ENCODE assay signal across 14 cellular contexts in genomic region chr1:203317429-203318228, GRCh38. TPM values are rescaled to one million over a fixed set of nuclear protein-coding genes. Genes with fewer than 3 reads are reported as not detected.
DNase-seq lines count a peak whose midpoint lies in the region; ATAC-seq and TF ChIP-seq lines count a peak whose summit lies in the region.
"Had no signal": no experiment of that assay in that cellular context is flagged by ENCODE, and none has a peak within 500 bp of the region (broad histone marks: within the 10 kb centered on the region; RNA-seq: fewer than 3 reads in every experiment).

No MANE protein-coding gene starts in this region.

- no peak overlapping the region for H3K4me3 ChIP-seq in OCI-LY7 (ENCODE audit: low read depth, low read length, poor library complexity, severe bottlenecking)
- H3K4me3 ChIP-seq in tibial artery: no peak overlapping the region
- H3K4me3 ChIP-seq: cardiac muscle cell, psoas muscle had no signal

- H3K4me1 Mint-ChIP-seq in memory B cell: peaks cover 58% of the 10 kb centered on the region

- peak; percentile 2 for DNase-seq in NCI-H748 (lab: John Stamatoyannopoulos, UW; ENCODE audit: unreplicated experiment)
- DNase-seq in NCI-H748 treated with DMSO at 0.1 percent for 48 hours (lab: John Stamatoyannopoulos, UW): no peak
- no peak for DNase-seq in OCI-LY7 (ENCODE audit: low spot score)
- no peak for DNase-seq in memory B cell (ENCODE audit: low spot score in 2 of 2)
- DNase-seq in tibial artery: no peak
- no peak for DNase-seq in activated CD4-positive, alpha-beta T cell treated with anti-CD3 and anti-CD28 coated beads, Interleukin-2, amount 50 U/mL, for 4 hours
- DNase-seq in NCI-H82 (lab: John Stamatoyannopoulos, UW): no peak
- DNase-seq: activated naive CD4-positive, alpha-beta T cell treated with anti-CD3 and anti-CD28 coated beads for 36 hours; foreskin fibroblast; NCI-H2029; psoas muscle; SHP77 treated with DMSO at 0.1 percent for 48 hours had no signal

- H3K27ac ChIP-seq in OCI-LY7 (ENCODE audit: low read depth, low read length, poor library complexity, severe bottlenecking) (peak overlapping the region; percentile 22), tibial artery (peak overlapping the region; percentile 46 to 68)
- H3K27ac ChIP-seq: psoas muscle had no signal

- no TSS peak for BruUV-seq in OCI-LY7 (replicated peaks; lab: Mats Ljungman, UMichigan)

- peaks cover 42% of the 10 kb centered on the region; the same call in 1 of the 2 replicates for H3K79me2 ChIP-seq in OCI-LY7 (ENCODE audit: insufficient read depth, low read depth, low read length)

- H4K20me1 ChIP-seq in OCI-LY7 (ENCODE audit: insufficient read depth, low read length): no peaks in the 10 kb centered on the region

- TF ChIP-seq CTCF in OCI-LY7 (conservative IDR thresholded peaks at IDR 0.05; ENCODE audit: low read length): no peak
- no peak for TF ChIP-seq CTCF in tibial artery (IDR thresholded peaks at IDR 0.05)

- H3K27ac Mint-ChIP-seq in memory B cell: peak overlapping the region; percentile 36

- H3K36me3 ChIP-seq in OCI-LY7 (ENCODE audit: insufficient read depth, low read length) (peaks cover 18% of the 10 kb centered on the region), tibial artery (no peaks in the 10 kb centered on the region)
- H3K36me3 ChIP-seq: cardiac muscle cell had no signal

- H3K4me1 ChIP-seq in OCI-LY7 (ENCODE audit: insufficient read depth, low read length, poor library complexity, severe bottlenecking): peaks cover 75% of the 10 kb centered on the region
- H3K4me1 ChIP-seq in tibial artery: peaks cover 0 to 47% (median 26%) of the 10 kb centered on the region in 4 donors
- H3K4me1 ChIP-seq: psoas muscle had no signal

- no peaks in the 10 kb centered on the region for H3K9me2 ChIP-seq in OCI-LY7 (ENCODE audit: insufficient read depth, low read length)

- no peak overlapping the region for H2AFZ ChIP-seq in OCI-LY7 (ENCODE audit: low read length)

- no peaks in the 10 kb centered on the region for H3K27me3 Mint-ChIP-seq in memory B cell

- H3K4me3 Mint-ChIP-seq in memory B cell: no peak overlapping the region
- H3K4me3 Mint-ChIP-seq: activated naive CD4-positive, alpha-beta T cell treated with anti-CD3 and anti-CD28 coated beads for 36 hours had no signal

- H3K27me3 ChIP-seq in tibial artery: no peaks in the 10 kb centered on the region
- H3K27me3 ChIP-seq: cardiac muscle cell had no signal

- intact Hi-C loops in OCI-LY7 (cut with micrococcal nuclease; ENCODE audit: unreplicated experiment) (no loop called here), tibial artery (cut with DNase I; ENCODE audit: low total_unique reads) (no loop called here)

- H3K36me3 Mint-ChIP-seq in memory B cell: peaks cover 5% of the 10 kb centered on the region

- CTCF ChIA-PET in OCI-LY7 (lab: Charles Lee; ENCODE audit: unreplicated experiment): interaction anchor here (1.1 kb wide), 1 partner anchor 10 kb away, joined by 5 read pairs; no protein-coding TSS in a partner anchor

- H3K9me3 ChIP-seq in OCI-LY7 (ENCODE audit: low read length): no peaks in the 10 kb centered on the region
- no peaks in the 10 kb centered on the region for H3K9me3 ChIP-seq in tibial artery
- H3K9me3 ChIP-seq: psoas muscle had no signal

- ATAC-seq in memory B cell (ENCODE audit: low read depth) (no peak), GM21381 (IDR thresholded peaks at IDR 0.05; ENCODE audit: unreplicated experiment) (no peak)
- ATAC-seq: psoas muscle had no signal

- POLR2A ChIA-PET in OCI-LY7 (lab: Charles Lee): interaction anchor here (0.6 to 12.9 kb wide), 9 partner anchors 8 to 437 kb away, joined by 3 to 309 read pairs (median 3); partner anchors contain the start of gene BTG2

- 0 out of 2 replicates have a peak overlapping the region, but pooled peaks have one; percentile 0 for H3K4me2 ChIP-seq in OCI-LY7 (ENCODE audit: low read length)

- peaks cover 3% of the 10 kb centered on the region for H3K9me3 Mint-ChIP-seq in memory B cell
- H3K9me3 Mint-ChIP-seq: activated naive CD4-positive, alpha-beta T cell treated with anti-CD3 and anti-CD28 coated beads for 36 hours had no signal

RNA-seq across cellular contexts. Expression of gene BTG2, which starts 12.3 kb away (rescaled TPM):
- 146 and 156 TPM in 2 replicates for total RNA-seq in OCI-LY7 (2014; rRNA removed; shearing (Covaris generic))
- 99.5 and 102 TPM in 2 replicates for total RNA-seq in OCI-LY7 (2022)

RNA-seq across cellular contexts. Expression of gene FMOD, which starts 33.3 kb away (rescaled TPM):
- 0.05 TPM in 1 of 2 replicates, not detected in the other for total RNA-seq in OCI-LY7 (2014; rRNA removed; shearing (Covaris generic))
- total RNA-seq in OCI-LY7 (2022): not detected in 2 replicates
